9 cellular contexts compared by ENCODE assay signal in the genomic region with DNA sequence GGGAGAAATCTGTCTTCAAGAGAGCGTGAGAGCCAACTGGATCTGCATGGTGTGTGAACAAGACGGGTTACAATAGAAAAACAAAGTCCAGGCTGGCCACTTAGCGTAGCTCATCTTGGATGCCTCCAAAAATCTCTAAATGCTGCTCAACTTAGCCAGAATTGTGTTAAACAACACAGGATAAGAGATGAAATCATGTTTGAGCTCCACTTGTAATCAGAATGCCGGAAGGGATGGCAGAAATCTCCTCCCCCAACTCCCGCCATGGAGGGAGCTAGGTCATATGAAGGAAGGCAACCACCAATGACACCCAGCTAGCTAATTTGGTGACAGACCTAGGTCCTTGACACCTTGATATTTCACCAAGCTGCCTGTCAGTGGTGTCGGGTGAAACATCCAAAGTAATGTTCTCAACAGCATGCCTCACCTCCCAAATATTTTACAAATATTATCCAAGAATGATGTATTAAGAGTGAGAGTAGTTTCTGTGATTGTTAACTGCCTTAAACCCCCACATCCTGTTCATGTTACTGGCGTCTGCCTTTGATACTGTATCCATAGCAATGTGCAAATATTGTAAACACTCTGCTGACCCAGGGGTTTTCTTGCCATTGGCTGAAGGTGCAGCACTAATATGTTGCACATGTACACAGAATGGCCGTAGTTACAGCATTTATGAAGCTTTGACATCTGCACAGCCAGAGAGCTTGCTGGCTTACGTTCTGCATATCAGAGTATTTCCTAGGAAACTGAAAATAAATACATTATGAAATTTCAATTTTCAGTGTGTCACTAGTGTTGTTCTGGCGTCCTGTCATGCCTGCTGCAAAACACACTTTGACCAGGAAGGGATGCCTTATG. TPM values are rescaled to one million over a fixed set of nuclear protein-coding genes. Genes with fewer than 3 reads are reported as not detected.
A peak's percentile ranks its signal among the peaks of the same experiment; 100 is the strongest.
DNase-seq lines count a peak whose midpoint lies in the region; ATAC-seq, FAIRE-seq and TF ChIP-seq lines count a peak whose summit lies in the region.
"Had no signal": no experiment of that assay in that cellular context is flagged by ENCODE, and none has a peak within 500 bp of the region (broad histone marks: within the 10 kb centered on the region; RNA-seq: fewer than 3 reads in every experiment).

No MANE protein-coding gene starts in this region.

- TF ChIP-seq CTCF in GM10266 (IDR thresholded peaks at IDR 0.05; ENCODE audit: control insufficient read depth, insufficient read depth, low read depth, missing control alignments) (no peak), GM12878 (IDR thresholded peaks at IDR 0.05 in 2 of 3, conservative IDR thresholded peaks at IDR 0.05 in 1 of 3; ENCODE audit: control insufficient read depth in 2 of 3, extremely low read depth in 1 of 3, insufficient read depth in 1 of 3, low read depth in 3 of 3, low read length in 3 of 3) (no peak)

- WGBS in GM12878 (ENCODE audit: insufficient coverage, insufficient replicate concordance, low lambda C conversion rate, missing lambda C conversion rate): 42% methylated on average over 10 of the region's 10 CpGs

- H3K9me3 ChIP-seq in GM12878 (replicated peaks; ENCODE audit: control insufficient read depth, insufficient read depth, low read length) (peaks cover 3% of the 10 kb centered on the region; the same call in 1 of the 3 replicates), mucosa of rectum (ENCODE audit: control insufficient read depth in 2 of 2, low read length in 2 of 2) (peaks cover 4% of the 10 kb centered on the region in 2 donors)

- DNase-seq in GM10266 (ENCODE audit: extremely low spot score) (peak; percentile 48), GM12878 (ENCODE audit: low read depth, low spot score) (no peak), mucosa of gallbladder (ENCODE audit: low spot score) (no peak), NCI-H345 (lab: John Stamatoyannopoulos, UW) (no peak), ACHN (no peak)
- no peak for DNase-seq in activated effector memory CD4-positive, alpha-beta T cell treated with Interleukin-2 at 50 U/mL for 16 hours

- H3K27ac ChIP-seq in GM12878 (ENCODE audit: control insufficient read depth, insufficient read depth) (no peak overlapping the region), mucosa of rectum (ENCODE audit: low read depth in 2 of 2, low read length in 2 of 2) (peak overlapping the region; percentile 17 to 53)

- no peak overlapping the region; the same call in 1 of the 2 replicates for H2AFZ ChIP-seq in GM12878 (ENCODE audit: control insufficient read depth, low read depth, low read length)

- RAD21 ChIA-PET in GM12878 (lab: Charles Lee; ENCODE audit: unreplicated experiment): no interaction called here

- no TSS peak for BruUV-seq in GM12878 (replicated peaks; lab: Mats Ljungman, UMichigan)

- H3K9ac ChIP-seq in GM12878 (ENCODE audit: control insufficient read depth, insufficient read depth, low read length) (no peak overlapping the region), mucosa of rectum (ENCODE audit: low read depth in 1 of 2, low read length in 2 of 2) (no peak overlapping the region)

- intact Hi-C loops in GM12878 (cut with micrococcal nuclease; ENCODE audit: unreplicated experiment): no loop called here

- H3K27me3 ChIP-seq in GM12878 (replicated peaks in 1 of 2; ENCODE audit: control insufficient read depth in 2 of 2, insufficient read depth in 2 of 2, low read length in 1 of 2): no peaks in the 10 kb centered on the region
- no peaks in the 10 kb centered on the region for H3K27me3 ChIP-seq in mucosa of rectum (ENCODE audit: control insufficient read depth in 2 of 2, insufficient read depth in 2 of 2, low read length in 2 of 2)

- no peaks in the 10 kb centered on the region for H3K36me3 ChIP-seq in GM12878 (ENCODE audit: control insufficient read depth in 2 of 2, insufficient read depth in 2 of 2, low read length in 1 of 2)
- no peaks in the 10 kb centered on the region for H3K36me3 ChIP-seq in mucosa of rectum (ENCODE audit: control insufficient read depth in 2 of 2, insufficient read depth in 2 of 2, low read length in 2 of 2)

- TF ChIP-seq EP300 in GM12878 (IDR thresholded peaks at IDR 0.05; ENCODE audit: borderline replicate concordance in 1 of 2, control insufficient read depth in 1 of 2, low read depth in 2 of 2, low read length in 2 of 2): no peak

- no peak overlapping the region for H3K4me2 ChIP-seq in GM12878 (ENCODE audit: control insufficient read depth, insufficient read depth)

- no peak for TF ChIP-seq RAD21 in GM12878 (IDR thresholded peaks at IDR 0.05; ENCODE audit: insufficient read depth, low read depth, low read length)

- peak; percentile 18 for FAIRE-seq in GM12878 (lab: Jason Lieb, UNC)
- FAIRE-seq: colon had no signal

- ATAC-seq in HG02884 (IDR thresholded peaks at IDR 0.05; ENCODE audit: unreplicated experiment) (peak; percentile 72), GM12878 (peak; percentile 77)

- no peaks in the 10 kb centered on the region for H4K20me1 ChIP-seq in GM12878 (ENCODE audit: control insufficient read depth, insufficient read depth)

- in situ Hi-C loops in GM12878 (cut with MboI) (no loop called here), ACHN (cut with HindIII; ENCODE audit: low pct_ligation_motif_present, low pct_unique_long_range_greater_than_20kb, low sequenced_read_pairs) (no loop called here)

- no peak for TF ChIP-seq POLR2A in GM12878 (IDR thresholded peaks at IDR 0.05; ENCODE audit: low read depth, low read length)

- H3K4me3 ChIP-seq in GM12878 (no peak overlapping the region), mucosa of rectum (ENCODE audit: low read length in 2 of 2) (no peak overlapping the region)

- POLR2A ChIA-PET in GM12878 (lab: Charles Lee): no interaction called here

- H3K4me1 ChIP-seq in GM12878 (ENCODE audit: control insufficient read depth, insufficient read depth, low read length): no peaks in the 10 kb centered on the region
- H3K4me1 ChIP-seq in mucosa of rectum (ENCODE audit: control insufficient read depth in 2 of 2, insufficient read depth in 2 of 2, low read length in 2 of 2): peaks cover 0 to 7% of the 10 kb centered on the region in 2 donors

- SMC1A ChIA-PET in GM12878 (lab: Charles Lee; ENCODE audit: uncharacterized antibody, unreplicated experiment): no interaction called here

- CTCF ChIA-PET in GM12878 (lab: Yijun Ruan, JAX): interaction anchor here (1.6 kb wide), 1 partner anchor 14 kb away, joined by 3 read pairs; no protein-coding TSS in a partner anchor

- H3K79me2 ChIP-seq in GM12878 (ENCODE audit: control insufficient read depth, insufficient read depth, low read length): no peaks in the 10 kb centered on the region

TF ChIP-seq in GM12878, 131 proteins besides CTCF, POLR2A, EP300 and RAD21 (continues in another document):
- no peak for TF ChIP-seq SMAD5 (IDR thresholded peaks at IDR 0.05; ENCODE audit: low read depth)

RNA-seq across cellular contexts. Expression of gene TMEM254, which starts 25.8 kb away (rescaled TPM):
- 13.9 and 14.8 TPM in 2 replicates for total RNA-seq in GM12878 (2013; cell fraction: nucleolus; rRNA removed)
- total RNA-seq in GM12878 (2014; rRNA removed): 8.9 and 9.4 TPM in 2 replicates
- total RNA-seq in GM12878 (2014; rRNA removed; fragmentation: Illumina TruSeq; extraction: Trizol): 5.6 and 7.4 TPM in 2 replicates
- 6.8 and 8.2 TPM in 2 replicates for total RNA-seq in GM12878 (2021)
- 7.0 TPM for polyA plus RNA-seq in GM12878 (2011; ENCODE audit: low read depth)
- 29.0 and 34.6 TPM in 2 replicates for polyA plus RNA-seq in GM12878 (2011; rRNA removed)
- polyA plus RNA-seq in GM12878 (2011; cell fraction: cytosol; rRNA removed): 23.3 and 24.2 TPM in 2 replicates
- polyA plus RNA-seq in GM12878 (2011; cell fraction: nucleus; rRNA removed): 9.5 and 12.7 TPM in 2 replicates
- 9.8 and 12.9 TPM in 2 replicates for polyA plus RNA-seq in GM12878 (2012)
- polyA plus RNA-seq in GM12878 (2014; fragmentation: Illumina TruSeq; extraction: Trizol): 14.8 and 15.8 TPM in 2 replicates
- 10 to 100 TPM; 11.5 to 15.5 TPM for polyA plus RNA-seq in GM12878 (2014; fragmentation: Nextera tagmentation; extraction: Ambion mirVana)
- polyA plus RNA-seq in GM12878 (2014; rRNA removed): 10.4 and 10.6 TPM in 2 replicates
- polyA plus RNA-seq in GM12878 (2016; fragmentation: Nextera tagmentation; extraction: Ambion mirVana): 10 to 100 TPM; 17.9 to 19.3 TPM
- polyA minus RNA-seq in GM12878 (2011; rRNA and poly(A)+ RNA removed): 14.2 and 16.5 TPM in 2 replicates
- polyA minus RNA-seq in GM12878 (2011; cell fraction: cytosol; rRNA and poly(A)+ RNA removed): 1.9 and 2.4 TPM in 2 replicates
- polyA minus RNA-seq in GM12878 (2011; cell fraction: nucleus; rRNA and poly(A)+ RNA removed): 3.4 and 3.8 TPM in 2 replicates
- 37.7 TPM for total RNA-seq in mucosa of gallbladder

RNA-seq across cellular contexts. Expression of gene PLAC9, which starts 28.2 kb away (rescaled TPM):
- total RNA-seq in GM12878 (2013; cell fraction: nucleolus; rRNA removed): not detected in 2 replicates
- not detected in 2 replicates for total RNA-seq in GM12878 (2014; rRNA removed)
- total RNA-seq in GM12878 (2014; rRNA removed; fragmentation: Illumina TruSeq; extraction: Trizol): not detected in 2 replicates
- total RNA-seq in GM12878 (2021): not detected in 2 replicates
- not detected for polyA plus RNA-seq in GM12878 (2011; ENCODE audit: low read depth)
- not detected in 2 replicates for polyA plus RNA-seq in GM12878 (2011; rRNA removed)
- polyA plus RNA-seq in GM12878 (2011; cell fraction: cytosol; rRNA removed): not detected in 2 replicates
- polyA plus RNA-seq in GM12878 (2011; cell fraction: nucleus; rRNA removed): not detected in 2 replicates
- 0.15 and 0.32 TPM in 2 replicates for polyA plus RNA-seq in GM12878 (2012)
- not detected in 2 replicates for polyA plus RNA-seq in GM12878 (2014; fragmentation: Illumina TruSeq; extraction: Trizol)
- polyA plus RNA-seq in GM12878 (2014; fragmentation: Nextera tagmentation; extraction: Ambion mirVana): not detected
- not detected in 2 replicates for polyA plus RNA-seq in GM12878 (2014; rRNA removed)
- polyA plus RNA-seq in GM12878 (2016; fragmentation: Nextera tagmentation; extraction: Ambion mirVana): not detected
- not detected in 2 replicates for polyA minus RNA-seq in GM12878 (2011; rRNA and poly(A)+ RNA removed)
- polyA minus RNA-seq in GM12878 (2011; cell fraction: cytosol; rRNA and poly(A)+ RNA removed): not detected in 2 replicates
- not detected in 2 replicates for polyA minus RNA-seq in GM12878 (2011; cell fraction: nucleus; rRNA and poly(A)+ RNA removed)
- total RNA-seq in mucosa of gallbladder: 8.5 TPM
